Comparison of ENCODE assay signal across 8 cellular contexts in the genomic region with DNA sequence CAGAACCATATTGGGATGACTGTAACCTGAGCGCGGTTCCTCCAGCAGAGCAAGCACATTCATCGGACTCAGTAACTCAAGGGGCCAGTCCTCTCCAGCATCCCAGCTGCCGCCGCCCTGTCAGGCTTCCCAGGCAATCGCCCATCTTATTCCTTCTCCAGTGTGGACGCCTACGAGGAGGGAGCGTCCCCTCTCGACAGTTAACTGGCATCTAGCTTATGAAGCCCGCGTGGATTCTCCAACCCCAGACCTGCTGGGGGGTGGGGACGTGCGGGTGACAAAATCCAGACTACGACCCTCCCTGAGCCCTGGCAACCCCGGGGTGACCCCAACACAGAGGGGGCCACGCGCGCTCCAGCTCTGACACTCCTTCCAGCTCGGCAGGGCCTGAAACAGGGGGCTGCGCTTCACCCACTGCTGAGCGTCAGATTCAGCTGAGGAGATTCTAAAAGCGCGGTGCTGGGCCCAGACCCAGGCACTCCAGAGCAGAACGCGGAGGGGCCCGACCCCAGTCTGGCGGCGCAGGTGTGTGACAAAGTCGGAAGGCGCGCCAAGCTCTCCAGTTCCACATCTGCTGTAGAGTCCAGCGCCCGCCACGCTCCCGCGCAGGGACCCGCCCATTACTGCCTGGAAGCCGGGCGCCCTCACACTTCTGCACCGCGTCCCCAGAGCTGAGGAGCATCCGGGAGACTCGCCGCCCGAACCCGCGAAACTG. TPM values are rescaled to one million over a fixed set of nuclear protein-coding genes. Genes with fewer than 3 reads are reported as not detected.
DNase-seq lines count a peak whose midpoint lies in the region; ATAC-seq, FAIRE-seq and TF ChIP-seq lines count a peak whose summit lies in the region.

No MANE protein-coding gene starts in this region.

- no peaks in the 10 kb centered on the region for H3K27me3 ChIP-seq in GM23338 (ENCODE audit: insufficient read depth)
- H3K27me3 ChIP-seq in K562 (ENCODE audit: control insufficient read depth in 2 of 2, insufficient read depth in 2 of 2, low read length in 2 of 2): no peaks in the 10 kb centered on the region

- intact Hi-C loops in Right ventricle myocardium inferior (cut with DNase I) (loop anchor here (2.0 to 5.0 kb wide), 2 partner anchors 51 to 696 kb away; a partner anchor contains a TSS), cardiac septum (cut with DNase I) (loop anchor here (2.0 kb wide), 1 partner anchor 49 kb away; no protein-coding TSS in a partner anchor), K562 (cut with micrococcal nuclease) (loop anchor here (2.0 kb wide), 1 partner anchor 49 kb away; no protein-coding TSS in a partner anchor)

- H4K20me1 ChIP-seq in GM23338 (replicated peaks; ENCODE audit: insufficient read depth): no peaks in the 10 kb centered on the region
- H4K20me1 ChIP-seq in K562 (replicated peaks; ENCODE audit: control insufficient read depth, insufficient read depth, low read length): no peaks in the 10 kb centered on the region

- TF ChIP-seq EP300 in K562 (IDR thresholded peaks at IDR 0.05; ENCODE audit: low read length): no peak

- H3K4me1 ChIP-seq in GM23338 (ENCODE audit: insufficient read depth) (peaks cover 14% of the 10 kb centered on the region), K562 (replicated peaks in 1 of 2; ENCODE audit: control insufficient read depth in 2 of 2, insufficient read depth in 2 of 2, low read length in 2 of 2) (peaks cover 3 to 6% of the 10 kb centered on the region in 2 experiments; a peak in 3 of 5 replicates)

- TF ChIP-seq RAD21 in K562 (CRISPR knock-in tag; conservative IDR thresholded peaks at IDR 0.05 in 1 of 2, IDR thresholded peaks at IDR 0.05 in 1 of 2): peak in 1 of 2 experiments; percentile 40; a peak in 1 of 4 replicates

- peak in 1 of 2 experiments; percentile 19; a peak in 1 of 4 replicates for TF ChIP-seq CTCF in GM23338 (conservative IDR thresholded peaks at IDR 0.05; ENCODE audit: low read depth in 2 of 2)
- peak in 2 of 3 experiments; percentile 16 to 29; a peak in 2 of 6 replicates for TF ChIP-seq CTCF in K562 (IDR thresholded peaks at IDR 0.05 in 2 of 3, conservative IDR thresholded peaks at IDR 0.05 in 1 of 3; ENCODE audit: insufficient read depth in 2 of 3, low read depth in 1 of 3, low read length in 3 of 3)
- TF ChIP-seq CTCF in retinal pigment epithelial cell (conservative IDR thresholded peaks at IDR 0.05; ENCODE audit: low read depth, low read length): peak; percentile 22

- in situ Hi-C loops in KBM-7 (cut with MboI; ENCODE audit: low pct_unique_long_range_greater_than_20kb, low sequenced_read_pairs) (loop anchor here (25.0 kb wide), 1 partner anchor 299 kb away; no protein-coding TSS in a partner anchor), K562 (cut with MboI) (no loop called here)

- H3K9me3 Mint-ChIP-seq in GM23338: peaks cover 25% of the 10 kb centered on the region

- H3K9me3 ChIP-seq in K562 (replicated peaks; ENCODE audit: control insufficient read depth, insufficient read depth, low read depth, low read length): peaks cover 5% of the 10 kb centered on the region

- H3K27ac Mint-ChIP-seq in GM23338: peak overlapping the region; percentile 96

- H3K36me3 Mint-ChIP-seq in GM23338 (ENCODE audit: low read depth): peaks cover 22% of the 10 kb centered on the region

- H3K36me3 ChIP-seq in GM23338 (ENCODE audit: insufficient read depth) (peaks cover 3% of the 10 kb centered on the region; the same call in 1 of the 2 replicates), K562 (ENCODE audit: control insufficient read depth, insufficient read depth, low read length) (no peaks in the 10 kb centered on the region)

- H3K4me1 Mint-ChIP-seq in GM23338: peaks cover 19% of the 10 kb centered on the region

- H3K4me3 ChIP-seq in GM23338 (peak overlapping the region; percentile 95), K562 (peak overlapping the region; percentile 63), iPS-11a (ENCODE audit: low read depth, low read length) (peak overlapping the region; percentile 87), retinal pigment epithelial cell (ENCODE audit: low read length) (peak overlapping the region; percentile 77)

- peak overlapping the region; percentile 71 to 86 for H3K9ac ChIP-seq in K562 (ENCODE audit: insufficient read depth in 1 of 2, low read depth in 2 of 2, low read length in 2 of 2)

- H3K9me1 ChIP-seq in K562 (ENCODE audit: control insufficient read depth, insufficient read depth, low read length): no peaks in the 10 kb centered on the region

- peaks cover 8% of the 10 kb centered on the region for H3F3A ChIP-seq in GM23338 (replicated peaks; ENCODE audit: low read depth)

- ATAC-seq in Right ventricle myocardium inferior (peak; percentile 77), GM23338 (peak; percentile 81), K562 (peak; percentile 87)

- H3K4me2 ChIP-seq in GM23338: peak overlapping the region; percentile 78
- peak overlapping the region; percentile 78 for H3K4me2 ChIP-seq in K562 (ENCODE audit: insufficient read depth, low read length)

- 2% methylated on average over 19 of the region's 48 CpGs for WGBS in K562 (ENCODE audit: insufficient coverage, low coverage, missing lambda C conversion rate)

- H3K9me2 ChIP-seq in GM23338 (ENCODE audit: insufficient read depth): peaks cover 3% of the 10 kb centered on the region

- peak overlapping the region; percentile 93 for H3K27ac ChIP-seq in GM23338 (ENCODE audit: low read depth)
- H3K27ac ChIP-seq in K562 (ENCODE audit: extremely low read depth, low read depth, low read length): peak overlapping the region; percentile 69

- FAIRE-seq in K562 (lab: Jason Lieb, UNC): no peak

- BruUV-seq in K562 (replicated peaks; lab: Mats Ljungman, UMichigan): TSS peak; percentile 71

- peak overlapping the region; percentile 88 for H3K4me3 Mint-ChIP-seq in GM23338

- CTCF ChIA-PET in K562 (lab: Yijun Ruan, JAX; ENCODE audit: low intra/inter-chr PET ratio): no interaction called here

- TF ChIP-seq POLR2A in K562 (conservative IDR thresholded peaks at IDR 0.05): peak; percentile 45

- peaks cover 15% of the 10 kb centered on the region for H3K27me3 Mint-ChIP-seq in GM23338 (ENCODE audit: insufficient read depth, low read depth, poor library complexity)

- H3K79me2 ChIP-seq in GM23338 (replicated peaks; ENCODE audit: insufficient read depth) (peaks cover 9% of the 10 kb centered on the region), K562 (ENCODE audit: control insufficient read depth, insufficient read depth, low read length) (peaks cover 8% of the 10 kb centered on the region)

- no peak for DNase-seq in Right ventricle myocardium inferior (ENCODE audit: missing footprints)
- DNase-seq in cardiac septum (ENCODE audit: low spot score): no peak
- peak; percentile 92 for DNase-seq in GM23338 (ENCODE audit: low spot score)
- DNase-seq in KBM-7: peak; percentile 73
- peak; percentile 70 for DNase-seq in OCI-M1 (lab: John Stamatoyannopoulos, UW)
- peak; percentile 18 to 66 (median 22) for DNase-seq in K562 (ENCODE audit: extremely low read depth in 1 of 4, low spot score in 3 of 4)
- DNase-seq in retinal pigment epithelial cell (ENCODE audit: low read depth): no peak

- POLR2A ChIA-PET in K562 (lab: Yijun Ruan, JAX): interaction anchor here (0.5 to 1.2 kb wide), 5 partner anchors 9 to 726 kb away, joined by 3 read pairs; no protein-coding TSS in a partner anchor

- H2AFZ ChIP-seq in GM23338 (peak overlapping the region; percentile 2; the same call in 1 of the 2 replicates), K562 (ENCODE audit: low read depth, low read length) (peak overlapping the region; percentile 92)

RNA-seq across cellular contexts. Expression of a gene that starts 43.9 kb away (rescaled TPM):
- 0.78 TPM for total RNA-seq in Right ventricle myocardium inferior
- 0.38 TPM for total RNA-seq in cardiac septum
- 0.08 and 0.59 TPM in 2 replicates for total RNA-seq in GM23338 (2014; rRNA removed; shearing (Covaris generic))
- polyA plus RNA-seq in GM23338 (2016; fragmentation: Nextera tagmentation; extraction: Ambion mirVana): 0.35 and 0.58 TPM in 2 replicates
- total RNA-seq in K562 (2011; cell fraction: chromatin; rRNA removed; ENCODE audit: low replicate concordance): 3.5 and 6.1 TPM in 2 replicates
- total RNA-seq in K562 (2011; cell fraction: nucleolus; rRNA removed): 2.0 and 2.6 TPM in 2 replicates
- total RNA-seq in K562 (2011; cell fraction: nucleoplasm; rRNA removed): 3.3 and 3.4 TPM in 2 replicates
- total RNA-seq in K562 (2014; rRNA removed): 2.0 and 2.1 TPM in 2 replicates
- total RNA-seq in K562 (2014; rRNA removed; fragmentation: Illumina TruSeq; extraction: Trizol): 2.6 and 2.7 TPM in 2 replicates
- total RNA-seq in K562 (2015; rRNA removed; fragmentation: Illumina TruSeq; extraction: Trizol): 2.0 and 2.1 TPM in 2 replicates
- total RNA-seq in K562 (2021): 3.0 and 3.6 TPM in 2 replicates
- 0.16 and 0.36 TPM in 2 replicates for polyA plus RNA-seq in K562 (2011; rRNA removed)
- 0.19 and 0.28 TPM in 2 replicates for polyA plus RNA-seq in K562 (2011; cell fraction: cytosol; rRNA removed)
- polyA plus RNA-seq in K562 (2011; cell fraction: nucleus; rRNA removed): 0.22 and 0.68 TPM in 2 replicates
- 2.2 and 4.9 TPM in 2 replicates for polyA plus RNA-seq in K562 (2012)
- 1.9 and 2.0 TPM in 2 replicates for polyA plus RNA-seq in K562 (2014; fragmentation: Illumina TruSeq; extraction: Trizol)
- polyA plus RNA-seq in K562 (2014; fragmentation: Nextera tagmentation; extraction: Ambion mirVana): under 1 TPM; 0.07 to 0.15 TPM
- 2.8 and 3.8 TPM in 2 replicates for polyA plus RNA-seq in K562 (2014; rRNA removed)
- polyA minus RNA-seq in K562 (2011; rRNA and poly(A)+ RNA removed): 0.51 and 0.70 TPM in 2 replicates
- 1.3 TPM in 1 of 2 replicates, not detected in the other for polyA minus RNA-seq in K562 (2011; cell fraction: cytosol; rRNA and poly(A)+ RNA removed)
- 0.40 and 0.56 TPM in 2 replicates for polyA minus RNA-seq in K562 (2011; cell fraction: nucleus; rRNA and poly(A)+ RNA removed)

RNA-seq across cellular contexts. Expression of a gene that starts 50.1 kb away (rescaled TPM):
- 58.1 TPM for total RNA-seq in Right ventricle myocardium inferior
- 46.3 TPM for total RNA-seq in cardiac septum
- 219 and 252 TPM in 2 replicates for total RNA-seq in GM23338 (2014; rRNA removed; shearing (Covaris generic))
- 237 and 262 TPM in 2 replicates for polyA plus RNA-seq in GM23338 (2016; fragmentation: Nextera tagmentation; extraction: Ambion mirVana)
- total RNA-seq in K562 (2011; cell fraction: chromatin; rRNA removed; ENCODE audit: low replicate concordance): 169 and 171 TPM in 2 replicates
- 83.2 and 83.8 TPM in 2 replicates for total RNA-seq in K562 (2011; cell fraction: nucleolus; rRNA removed)
- total RNA-seq in K562 (2011; cell fraction: nucleoplasm; rRNA removed): 85.4 and 89.0 TPM in 2 replicates
- total RNA-seq in K562 (2014; rRNA removed): 93.9 and 117 TPM in 2 replicates
- total RNA-seq in K562 (2014; rRNA removed; fragmentation: Illumina TruSeq; extraction: Trizol): 81.4 and 85.0 TPM in 2 replicates
- total RNA-seq in K562 (2015; rRNA removed; fragmentation: Illumina TruSeq; extraction: Trizol): 79.2 and 82.3 TPM in 2 replicates
- 158 and 161 TPM in 2 replicates for total RNA-seq in K562 (2021)
- polyA plus RNA-seq in K562 (2011; rRNA removed): 58.4 and 66.7 TPM in 2 replicates
- 40.8 and 44.5 TPM in 2 replicates for polyA plus RNA-seq in K562 (2011; cell fraction: cytosol; rRNA removed)
- 68.4 and 70.6 TPM in 2 replicates for polyA plus RNA-seq in K562 (2011; cell fraction: nucleus; rRNA removed)
- 85.3 and 125 TPM in 2 replicates for polyA plus RNA-seq in K562 (2012)
- polyA plus RNA-seq in K562 (2014; fragmentation: Illumina TruSeq; extraction: Trizol): 130 and 153 TPM in 2 replicates
- 100 to 1,000 TPM in 1 of 2 experiments, 10 to 100 TPM in 1; 90.9 to 147 TPM for polyA plus RNA-seq in K562 (2014; fragmentation: Nextera tagmentation; extraction: Ambion mirVana)
- 84.6 and 98.8 TPM in 2 replicates for polyA plus RNA-seq in K562 (2014; rRNA removed)
- polyA minus RNA-seq in K562 (2011; rRNA and poly(A)+ RNA removed): 134 and 150 TPM in 2 replicates
- polyA minus RNA-seq in K562 (2011; cell fraction: cytosol; rRNA and poly(A)+ RNA removed): 106 and 120 TPM in 2 replicates
- 41.2 and 61.8 TPM in 2 replicates for polyA minus RNA-seq in K562 (2011; cell fraction: nucleus; rRNA and poly(A)+ RNA removed)

Comparison
In these comparisons a context has a peak if more than half of its experiments do, and no peak if none do; other contexts are left out.
1. DNase-seq: peak in GM23338 (single experiment), KBM-7 (single experiment), OCI-M1 (single experiment) and K562 (4 of 4); none in Right ventricle myocardium inferior (single experiment), cardiac septum (single experiment) and retinal pigment epithelial cell (single experiment).
2. Peak in every context shown above with its lines, with median percentiles within 50 percentile points of each other: ATAC-seq and H3K4me3 ChIP-seq.